In the genomic region with DNA sequence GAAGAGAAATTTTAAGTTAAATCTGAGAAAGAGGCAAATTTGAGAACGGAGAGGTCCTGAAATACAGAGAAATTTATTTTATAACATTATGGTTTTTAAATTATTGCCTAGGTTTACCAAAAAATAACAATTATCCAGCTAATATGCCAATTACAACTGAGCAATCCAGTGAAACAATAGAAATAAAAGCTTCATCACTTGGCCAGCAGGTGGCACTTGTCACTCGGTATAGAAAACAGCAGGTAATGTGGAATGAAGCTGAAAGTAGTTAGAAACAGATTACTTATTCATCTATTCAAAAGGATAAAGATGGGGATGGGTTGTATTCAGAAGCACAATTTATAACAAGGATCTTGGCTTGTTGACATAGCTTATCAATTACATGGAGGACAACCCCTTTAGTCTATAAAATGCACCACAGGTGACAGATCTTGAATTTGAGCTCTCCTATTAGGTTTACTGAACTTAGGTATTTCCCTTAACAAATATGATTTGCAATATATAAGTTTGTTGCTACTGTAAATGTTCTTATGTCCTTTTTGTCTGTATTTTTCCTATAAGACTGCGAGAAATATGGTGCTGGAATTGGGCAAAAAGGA, we compare ENCODE assay signal across 9 cellular contexts.
DNase-seq lines count a peak whose midpoint lies in the region; ATAC-seq and TF ChIP-seq lines count a peak whose summit lies in the region.
"Had no signal": no experiment of that assay in that cellular context is flagged by ENCODE, and none has a peak within 500 bp of the region (broad histone marks: within the 10 kb centered on the region; RNA-seq: fewer than 3 reads in every experiment).

No MANE protein-coding gene starts in this region.

- H3K36me3 ChIP-seq in RWPE2 (ENCODE audit: low read depth), result no peaks in the 10 kb centered on the region
- H3K36me3 ChIP-seq in kidney epithelial cell (ENCODE audit: control insufficient read depth, insufficient read depth, low read length), result no peaks in the 10 kb centered on the region

- no peaks in the 10 kb centered on the region for H3K27me3 Mint-ChIP-seq in brain
- H3K27me3 Mint-ChIP-seq: dendritic cell treated with granulocyte-macrophage colony-stimulating factor and Interleukin-4, amounts not matched to agents 40 ng/mL and 50 ng/mL, for 4 days had no signal

- H3K4me3 Mint-ChIP-seq in brain, result no peak overlapping the region
- H3K4me3 Mint-ChIP-seq: dendritic cell treated with granulocyte-macrophage colony-stimulating factor and Interleukin-4, amounts not matched to agents 40 ng/mL and 50 ng/mL, for 4 days had no signal

- H3K4me1 Mint-ChIP-seq in brain, result peaks cover 10% of the 10 kb centered on the region

- H3K36me3 Mint-ChIP-seq in brain, result no peaks in the 10 kb centered on the region

- no peaks in the 10 kb centered on the region for H3K4me1 ChIP-seq in RWPE2 (ENCODE audit: insufficient read depth, poor library complexity, severe bottlenecking)

- H3K27ac ChIP-seq in RWPE2 (ENCODE audit: poor library complexity, severe bottlenecking), result no peak overlapping the region

- H3K9me3 ChIP-seq in RWPE2 (ENCODE audit: severe bottlenecking), result no peaks in the 10 kb centered on the region

- peak; percentile 69 for ATAC-seq in GM21447 (IDR thresholded peaks at IDR 0.05; ENCODE audit: unreplicated experiment)
- peak; percentile 58; the same call in 2 of the 3 replicates for ATAC-seq in RWPE2 (ENCODE audit: low read depth)

- no peak overlapping the region for H3K27ac Mint-ChIP-seq in brain
- H3K27ac Mint-ChIP-seq: dendritic cell treated with granulocyte-macrophage colony-stimulating factor and Interleukin-4, amounts not matched to agents 40 ng/mL and 50 ng/mL, for 4 days had no signal

- TF ChIP-seq CTCF in RWPE2 (IDR thresholded peaks at IDR 0.05; ENCODE audit: poor library complexity, severe bottlenecking) (peak; percentile 84), brain (conservative IDR thresholded peaks at IDR 0.05) (peak; percentile 82 to 86), kidney epithelial cell (IDR thresholded peaks at IDR 0.05; ENCODE audit: insufficient read depth, low read length, poor library complexity, severe bottlenecking) (peak; percentile 78)

- H3K27me3 ChIP-seq in RWPE2 (ENCODE audit: insufficient read depth, poor library complexity, severe bottlenecking), result no peaks in the 10 kb centered on the region
- H3K27me3 ChIP-seq in kidney epithelial cell (ENCODE audit: control insufficient read depth, insufficient read depth, low read length), result no peaks in the 10 kb centered on the region

- DNase-seq in DMS79 treated with DMSO at 0.1 percent for 48 hours (lab: John Stamatoyannopoulos, UW), result peak; percentile 32
- no peak for DNase-seq in DMS79 (lab: John Stamatoyannopoulos, UW)
- DNase-seq in HuH-7 (ENCODE audit: low spot score), result peak; percentile 28
- DNase-seq in RWPE2 (ENCODE audit: low spot score), result no peak
- DNase-seq in kidney epithelial cell (ENCODE audit: low read depth), result peak; percentile 4
- DNase-seq in stimulated activated CD4-positive, alpha-beta T cell treated with anti-CD3 and anti-CD28 coated beads, Interleukin-4, amount 100 ng/mL, for 48 hours (ENCODE audit: low read depth in 2 of 2), result peak; percentile 6 to 21

- H3K4me3 ChIP-seq in RWPE2 (ENCODE audit: severe bottlenecking), result no peak overlapping the region
- H3K4me3 ChIP-seq in kidney epithelial cell (ENCODE audit: low read depth, low read length), result no peak overlapping the region

- no peaks in the 10 kb centered on the region for H3K9me3 Mint-ChIP-seq in brain
- H3K9me3 Mint-ChIP-seq: dendritic cell treated with granulocyte-macrophage colony-stimulating factor and Interleukin-4, amounts not matched to agents 40 ng/mL and 50 ng/mL, for 4 days had no signal

Comparison
In these comparisons a context has a peak if more than half of its experiments do, and no peak if none do; other contexts are left out.
1. DNase-seq: peak in DMS79 treated with DMSO at 0.1 percent for 48 hours (single experiment), HuH-7 (single experiment), kidney epithelial cell (single experiment) and stimulated activated CD4-positive, alpha-beta T cell treated with anti-CD3 and anti-CD28 coated beads, Interleukin-4, amount 100 ng/mL, for 48 hours (2 of 2); none in DMS79 (single experiment) and RWPE2 (single experiment).
2. Peak in every context shown above with its lines, with median percentiles within 50 percentile points of each other: CTCF ChIP-seq.